1 cellular context compared by ENCODE assay signal in genomic region chr12:52867636-52868035, GRCh38.
A peak's percentile ranks its signal among the peaks of the same experiment; 100 is the strongest.
TF ChIP-seq lines count a peak whose summit lies in the region.

No MANE protein-coding gene starts in this region.

TF ChIP-seq in H1, 55 proteins besides CTCF, POLR2A, EP300 and RAD21:
- TF ChIP-seq USF2 (IDR thresholded peaks at IDR 0.05; ENCODE audit: low read length) (peak; percentile 34; the same call in 1 of the 2 replicates), KDM4A (IDR thresholded peaks at IDR 0.05; ENCODE audit: low read depth, low read length, severe bottlenecking) (no peak)
